In genomic region chr22:19961201-19961580, GRCh38 we compare ENCODE assay signal across 2 cellular contexts.
TF ChIP-seq lines count a peak whose summit lies in the region.

No MANE protein-coding gene starts in this region.

TF ChIP-seq in SK-N-SH, 30 proteins besides CTCF, POLR2A, EP300 and RAD21:
- TF ChIP-seq YY1 (IDR thresholded peaks at IDR 0.05; ENCODE audit: low read depth): no peak
- no peak for TF ChIP-seq RXRA (IDR thresholded peaks at IDR 0.05; ENCODE audit: borderline replicate concordance, low read depth)
- no peak for TF ChIP-seq ELF1 (IDR thresholded peaks at IDR 0.05)
- no peak for TF ChIP-seq FOSL2 (IDR thresholded peaks at IDR 0.05; ENCODE audit: borderline replicate concordance, low read depth)
- TF ChIP-seq MXI1 (IDR thresholded peaks at IDR 0.05; ENCODE audit: low read depth, low read length): no peak
- TF ChIP-seq, protein P1, sequence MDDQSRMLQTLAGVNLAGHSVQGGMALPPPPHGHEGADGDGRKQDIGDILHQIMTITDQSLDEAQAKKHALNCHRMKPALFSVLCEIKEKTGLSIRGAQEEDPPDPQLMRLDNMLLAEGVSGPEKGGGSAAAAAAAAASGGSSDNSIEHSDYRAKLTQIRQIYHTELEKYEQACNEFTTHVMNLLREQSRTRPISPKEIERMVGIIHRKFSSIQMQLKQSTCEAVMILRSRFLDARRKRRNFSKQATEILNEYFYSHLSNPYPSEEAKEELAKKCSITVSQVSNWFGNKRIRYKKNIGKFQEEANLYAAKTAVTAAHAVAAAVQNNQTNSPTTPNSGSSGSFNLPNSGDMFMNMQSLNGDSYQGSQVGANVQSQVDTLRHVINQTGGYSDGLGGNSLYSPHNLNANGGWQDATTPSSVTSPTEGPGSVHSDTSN (IDR thresholded peaks at IDR 0.05): no peak
TF ChIP-seq in SK-N-SH: peak in this region for 0.

TF ChIP-seq in SK-N-SH treated with all-trans-retinoic acid at 6 μM for 48 hours, 23 proteins besides CTCF, POLR2A, EP300 and RAD21:
- no peak for TF ChIP-seq BACH2 (CRISPR knock-in tag; IDR thresholded peaks at IDR 0.05; ENCODE audit: borderline replicate concordance)
- no peak for TF ChIP-seq ARNTL (CRISPR knock-in tag; IDR thresholded peaks at IDR 0.05; ENCODE audit: borderline replicate concordance, low read depth)
- no peak for TF ChIP-seq PPARA (CRISPR knock-in tag; IDR thresholded peaks at IDR 0.05; ENCODE audit: borderline replicate concordance)
- TF ChIP-seq, protein P2, sequence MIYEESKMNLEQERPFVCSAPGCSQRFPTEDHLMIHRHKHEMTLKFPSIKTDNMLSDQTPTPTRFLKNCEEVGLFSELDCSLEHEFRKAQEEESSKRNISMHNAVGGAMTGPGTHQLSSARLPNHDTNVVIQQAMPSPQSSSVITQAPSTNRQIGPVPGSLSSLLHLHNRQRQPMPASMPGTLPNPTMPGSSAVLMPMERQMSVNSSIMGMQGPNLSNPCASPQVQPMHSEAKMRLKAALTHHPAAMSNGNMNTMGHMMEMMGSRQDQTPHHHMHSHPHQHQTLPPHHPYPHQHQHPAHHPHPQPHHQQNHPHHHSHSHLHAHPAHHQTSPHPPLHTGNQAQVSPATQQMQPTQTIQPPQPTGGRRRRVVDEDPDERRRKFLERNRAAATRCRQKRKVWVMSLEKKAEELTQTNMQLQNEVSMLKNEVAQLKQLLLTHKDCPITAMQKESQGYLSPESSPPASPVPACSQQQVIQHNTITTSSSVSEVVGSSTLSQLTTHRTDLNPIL (CRISPR knock-in tag; IDR thresholded peaks at IDR 0.05; ENCODE audit: low read depth): no peak
- no peak for TF ChIP-seq ESRRG (CRISPR knock-in tag; IDR thresholded peaks at IDR 0.05)
- TF ChIP-seq SNAI2 (CRISPR knock-in tag; IDR thresholded peaks at IDR 0.05): no peak
- TF ChIP-seq, protein P3, sequence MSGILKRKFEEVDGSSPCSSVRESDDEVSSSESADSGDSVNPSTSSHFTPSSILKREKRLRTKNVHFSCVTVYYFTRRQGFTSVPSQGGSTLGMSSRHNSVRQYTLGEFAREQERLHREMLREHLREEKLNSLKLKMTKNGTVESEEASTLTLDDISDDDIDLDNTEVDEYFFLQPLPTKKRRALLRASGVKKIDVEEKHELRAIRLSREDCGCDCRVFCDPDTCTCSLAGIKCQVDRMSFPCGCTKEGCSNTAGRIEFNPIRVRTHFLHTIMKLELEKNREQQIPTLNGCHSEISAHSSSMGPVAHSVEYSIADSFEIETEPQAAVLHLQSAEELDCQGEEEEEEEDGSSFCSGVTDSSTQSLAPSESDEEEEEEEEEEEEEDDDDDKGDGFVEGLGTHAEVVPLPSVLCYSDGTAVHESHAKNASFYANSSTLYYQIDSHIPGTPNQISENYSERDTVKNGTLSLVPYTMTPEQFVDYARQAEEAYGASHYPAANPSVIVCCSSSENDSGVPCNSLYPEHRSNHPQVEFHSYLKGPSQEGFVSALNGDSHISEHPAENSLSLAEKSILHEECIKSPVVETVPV (CRISPR knock-in tag; IDR thresholded peaks at IDR 0.05): no peak
- TF ChIP-seq, protein P4, sequence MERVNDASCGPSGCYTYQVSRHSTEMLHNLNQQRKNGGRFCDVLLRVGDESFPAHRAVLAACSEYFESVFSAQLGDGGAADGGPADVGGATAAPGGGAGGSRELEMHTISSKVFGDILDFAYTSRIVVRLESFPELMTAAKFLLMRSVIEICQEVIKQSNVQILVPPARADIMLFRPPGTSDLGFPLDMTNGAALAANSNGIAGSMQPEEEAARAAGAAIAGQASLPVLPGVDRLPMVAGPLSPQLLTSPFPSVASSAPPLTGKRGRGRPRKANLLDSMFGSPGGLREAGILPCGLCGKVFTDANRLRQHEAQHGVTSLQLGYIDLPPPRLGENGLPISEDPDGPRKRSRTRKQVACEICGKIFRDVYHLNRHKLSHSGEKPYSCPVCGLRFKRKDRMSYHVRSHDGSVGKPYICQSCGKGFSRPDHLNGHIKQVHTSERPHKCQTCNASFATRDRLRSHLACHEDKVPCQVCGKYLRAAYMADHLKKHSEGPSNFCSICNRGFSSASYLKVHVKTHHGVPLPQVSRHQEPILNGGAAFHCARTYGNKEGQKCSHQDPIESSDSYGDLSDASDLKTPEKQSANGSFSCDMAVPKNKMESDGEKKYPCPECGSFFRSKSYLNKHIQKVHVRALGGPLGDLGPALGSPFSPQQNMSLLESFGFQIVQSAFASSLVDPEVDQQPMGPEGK (CRISPR knock-in tag; IDR thresholded peaks at IDR 0.05; ENCODE audit: borderline replicate concordance): no peak
- TF ChIP-seq ZFP30 (CRISPR knock-in tag; IDR thresholded peaks at IDR 0.05): no peak
- TF ChIP-seq ZNF70 (CRISPR knock-in tag; IDR thresholded peaks at IDR 0.05): no peak
- TF ChIP-seq RARB (CRISPR knock-in tag; IDR thresholded peaks at IDR 0.05): no peak
- no peak for TF ChIP-seq TOX (CRISPR knock-in tag; IDR thresholded peaks at IDR 0.05; ENCODE audit: borderline replicate concordance)
- TF ChIP-seq OSR1 (CRISPR knock-in tag; IDR thresholded peaks at IDR 0.05): no peak
- no peak for TF ChIP-seq ZNF565 (CRISPR knock-in tag; conservative IDR thresholded peaks at IDR 0.05; ENCODE audit: low read depth)
- TF ChIP-seq GLIS3 (CRISPR knock-in tag; IDR thresholded peaks at IDR 0.05): no peak
